In the genomic region with DNA sequence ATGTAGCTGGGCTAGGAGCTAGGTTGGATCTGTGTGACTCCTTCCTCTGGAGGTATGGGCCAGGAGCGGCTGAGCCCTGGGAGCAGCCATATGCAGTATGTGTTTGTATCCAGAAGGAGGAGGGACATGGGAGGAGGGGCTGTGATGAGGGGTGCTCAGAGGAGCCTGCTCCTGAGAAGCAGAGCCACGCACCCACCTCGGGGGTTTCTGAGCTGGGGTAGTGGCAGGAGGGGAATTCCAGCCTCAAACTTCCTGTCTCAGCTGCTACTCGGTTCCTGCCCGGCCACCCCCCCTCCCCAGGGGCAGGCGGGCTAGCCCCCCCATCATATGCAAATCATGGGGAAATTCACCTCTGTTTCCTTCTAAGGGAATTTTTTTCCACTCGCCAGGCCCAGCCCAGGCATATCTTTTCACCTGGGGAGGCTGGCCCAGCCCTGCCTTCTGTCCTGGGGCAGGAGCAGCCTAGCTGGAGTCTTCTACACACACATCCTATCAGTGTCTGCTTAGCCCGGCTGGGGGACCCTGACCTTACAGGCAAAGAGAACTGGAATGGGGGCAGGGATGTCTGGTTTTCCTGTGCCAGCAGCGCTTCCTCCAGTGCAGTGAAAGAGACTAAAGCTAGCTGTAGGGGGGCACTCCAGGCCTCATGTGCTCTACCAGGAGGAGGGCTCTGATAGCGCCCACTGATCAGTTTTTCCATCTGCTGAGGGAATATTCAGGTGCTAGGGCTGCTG, we compare ENCODE assay signal across 8 cellular contexts. TPM values are rescaled to one million over a fixed set of nuclear protein-coding genes. Genes with fewer than 3 reads are reported as not detected.
A peak's percentile ranks its signal among the peaks of the same experiment; 100 is the strongest.
DNase-seq lines count a peak whose midpoint lies in the region; ATAC-seq and TF ChIP-seq lines count a peak whose summit lies in the region.

No MANE protein-coding gene starts in this region.

- intact Hi-C loops in spleen (cut with DNase I; ENCODE audit: low total_unique reads), result no loop called here

- H3K27ac ChIP-seq in SJCRH30 (peak overlapping the region; percentile 31; the same call in 1 of the 2 replicates), iPS DF 6.9 (ENCODE audit: low read length) (peak overlapping the region; percentile 22), spleen (peak overlapping the region; percentile 76 to 98 (median 94))

- H3K27me3 Mint-ChIP-seq in activated naive CD4-positive, alpha-beta T cell treated with anti-CD3 and anti-CD28 coated beads, Interleukin-2, amount 50 U/mL, for 24 hours, result no peaks in the 10 kb centered on the region

- no peaks in the 10 kb centered on the region for H3K27me3 ChIP-seq in SJCRH30
- no peaks in the 10 kb centered on the region; the same call in 1 of the 2 replicates for H3K27me3 ChIP-seq in iPS DF 6.9 (ENCODE audit: control insufficient read depth, insufficient read depth, low read length)
- no peaks in the 10 kb centered on the region for H3K27me3 ChIP-seq in spleen (replicated peaks in 1 of 7)

- H3K36me3 ChIP-seq in SJCRH30, result peaks cover 29% of the 10 kb centered on the region
- H3K36me3 ChIP-seq in iPS DF 6.9 (ENCODE audit: control insufficient read depth, insufficient read depth, low read length), result peaks cover 21% of the 10 kb centered on the region
- peaks cover 3 to 66% (median 37%) of the 10 kb centered on the region in 6 donors for H3K36me3 ChIP-seq in spleen

- peak overlapping the region; percentile 98 for H3K27ac Mint-ChIP-seq in activated naive CD4-positive, alpha-beta T cell treated with anti-CD3 and anti-CD28 coated beads, Interleukin-2, amount 50 U/mL, for 24 hours

- H3K36me3 Mint-ChIP-seq in activated naive CD4-positive, alpha-beta T cell treated with anti-CD3 and anti-CD28 coated beads, Interleukin-2, amount 50 U/mL, for 24 hours, result peaks cover 44% of the 10 kb centered on the region

- no CpG with 5 or more reads among the region's 10 CpGs for WGBS in iPS DF 6.9 (ENCODE audit: insufficient coverage, insufficient read length)
- 2 to 8% (median 4%) methylated on average over 6 to 10 of the region's 10 CpGs for WGBS in spleen, 5 donors

- H3K9me3 ChIP-seq in SJCRH30 (replicated peaks) (no peaks in the 10 kb centered on the region), iPS DF 6.9 (ENCODE audit: control insufficient read depth, insufficient read depth, low read length) (no peaks in the 10 kb centered on the region), spleen (no peaks in the 10 kb centered on the region)

- no peak for TF ChIP-seq CTCF in spleen (IDR thresholded peaks at IDR 0.05 in 8 of 11, conservative IDR thresholded peaks at IDR 0.05 in 3 of 11)

- no peaks in the 10 kb centered on the region for H3K9me3 Mint-ChIP-seq in activated naive CD4-positive, alpha-beta T cell treated with anti-CD3 and anti-CD28 coated beads, Interleukin-2, amount 50 U/mL, for 24 hours

- H3K4me3 Mint-ChIP-seq in activated naive CD4-positive, alpha-beta T cell treated with anti-CD3 and anti-CD28 coated beads, Interleukin-2, amount 50 U/mL, for 24 hours, result peak overlapping the region; percentile 95

- H3K4me1 Mint-ChIP-seq in activated naive CD4-positive, alpha-beta T cell treated with anti-CD3 and anti-CD28 coated beads, Interleukin-2, amount 50 U/mL, for 24 hours, result peaks cover 30% of the 10 kb centered on the region

- TF ChIP-seq POLR2A in spleen (IDR thresholded peaks at IDR 0.05), result peak in 1 of 3 donors; percentile 9

- peak; percentile 35 for ATAC-seq in GM18867 (IDR thresholded peaks at IDR 0.05; ENCODE audit: unreplicated experiment)
- ATAC-seq in HG02938 (IDR thresholded peaks at IDR 0.05; ENCODE audit: unreplicated experiment), result peak; percentile 38

- peak overlapping the region; percentile 23 for H3K4me3 ChIP-seq in SJCRH30
- H3K4me3 ChIP-seq in iPS DF 6.9 (ENCODE audit: low read length), result no peak overlapping the region
- H3K4me3 ChIP-seq in spleen, result peak overlapping the region; percentile 83 to 97 (median 86)

- H3K4me1 ChIP-seq in SJCRH30, result peaks cover 48% of the 10 kb centered on the region
- peaks cover 15% of the 10 kb centered on the region for H3K4me1 ChIP-seq in iPS DF 6.9 (ENCODE audit: control insufficient read depth, insufficient read depth, low read length)
- H3K4me1 ChIP-seq in spleen, result peaks cover 66 to 94% (median 87%) of the 10 kb centered on the region in 6 donors

- no peak for DNase-seq in SJCRH30
- no peak for DNase-seq in iPS DF 6.9 (ENCODE audit: low read depth, low spot score)
- peak; percentile 92 for DNase-seq in spleen
- DNase-seq in DMS79 treated with DMSO at 0.1 percent for 48 hours (lab: John Stamatoyannopoulos, UW), result no peak
- DNase-seq in Ammon's horn (ENCODE audit: low spot score), result no peak

RNA-seq across cellular contexts. Expression of gene ZC3H12A, which starts 3.0 kb away (rescaled TPM):
- total RNA-seq in SJCRH30 (2014; rRNA removed; shearing (Covaris generic)), result 5.1 and 7.7 TPM in 2 replicates
- total RNA-seq in spleen, result 10 to 100 TPM; 18.0 to 33.1 (median 21.3) TPM
- 10 to 100 TPM in 2 of 3 donors, 1 to 10 TPM in 1; 9.7 to 12.8 (median 11.3) TPM for polyA plus RNA-seq in spleen

RNA-seq across cellular contexts. Expression of gene MEAF6, which starts 37.2 kb away (rescaled TPM):
- total RNA-seq in SJCRH30 (2014; rRNA removed; shearing (Covaris generic)), result 71.1 and 82.3 TPM in 2 replicates
- 10 to 100 TPM; 39.5 to 69.0 (median 51.1) TPM for total RNA-seq in spleen
- polyA plus RNA-seq in spleen, result 10 to 100 TPM; 56.5 to 59.8 (median 57.7) TPM

Comparison
In these comparisons a context has a peak if more than half of its experiments do, and no peak if none do; other contexts are left out.
1. H3K27ac ChIP-seq: peak in every context shown above with its lines; median percentile 94 in spleen; 31 in SJCRH30; 22 in iPS DF 6.9.